ENCODE assay signal across 15 cellular contexts in the genomic region with DNA sequence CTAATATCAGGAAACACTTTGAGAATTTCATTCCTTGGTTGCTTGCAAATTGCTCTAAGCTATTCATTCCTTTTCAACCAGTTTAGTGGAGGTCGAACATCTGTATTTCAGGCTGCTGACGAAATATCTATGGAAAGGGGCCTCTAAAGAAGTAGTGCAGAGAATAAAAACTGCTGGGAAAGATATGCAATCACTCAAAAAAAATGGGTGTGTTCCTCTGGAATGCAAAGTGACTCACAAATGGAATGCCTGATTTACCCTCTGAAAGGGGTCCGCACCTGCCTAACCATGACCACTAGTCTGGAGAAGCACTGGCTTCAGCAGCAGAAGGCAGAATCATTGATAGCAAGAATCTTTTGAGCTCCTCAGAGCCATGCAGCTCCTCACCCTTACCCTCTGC.
DNase-seq lines count a peak whose midpoint lies in the region; ATAC-seq, FAIRE-seq and TF ChIP-seq lines count a peak whose summit lies in the region.
"Had no signal": no experiment of that assay in that cellular context is flagged by ENCODE, and none has a peak within 500 bp of the region (broad histone marks: within the 10 kb centered on the region; RNA-seq: fewer than 3 reads in every experiment).

No MANE protein-coding gene starts in this region.

- H3K4me1 ChIP-seq in HCT116 (ENCODE audit: control insufficient read depth in 1 of 2, insufficient read depth in 2 of 2, low read length in 2 of 2) = no peaks in the 10 kb centered on the region
- H3K4me1 ChIP-seq: right lobe of liver had no signal

- ATAC-seq in HCT116 (0 out of 2 replicates have a peak, but pooled peaks have one; percentile 20), GM19395 (IDR thresholded peaks at IDR 0.05; ENCODE audit: unreplicated experiment) (no peak)
- ATAC-seq: heart right ventricle, mucosa of descending colon, right lobe of liver had no signal

- H3K4me2 ChIP-seq in HCT116 (ENCODE audit: low read length) = no peak overlapping the region

- H4K20me1 ChIP-seq in HCT116 (ENCODE audit: insufficient read depth) = no peaks in the 10 kb centered on the region

- no peak for FAIRE-seq in frontal cortex (lab: Jason Lieb, UNC)
- FAIRE-seq: RCC 7860 had no signal

- H3K4me3 ChIP-seq in HCT116 (replicated peaks in 1 of 2; ENCODE audit: low read depth in 1 of 2, low read length in 2 of 2) = no peak overlapping the region
- H3K4me3 ChIP-seq: heart right ventricle, mucosa of descending colon, right lobe of liver had no signal

- TF ChIP-seq RAD21 in HCT116 (IDR thresholded peaks at IDR 0.05; ENCODE audit: low read depth) = no peak

- H3K79me2 ChIP-seq in HCT116 (ENCODE audit: insufficient read depth, low read length) = no peaks in the 10 kb centered on the region

- H3K9ac ChIP-seq in HCT116 (ENCODE audit: low read length) = no peak overlapping the region

- H2AFZ ChIP-seq in HCT116 (ENCODE audit: low read depth, low read length, poor library complexity, severe bottlenecking) = no peak overlapping the region

- DNase-seq in HCT116 (ENCODE audit: low read depth, low spot score) = no peak
- peak; percentile 55 for DNase-seq in astrocyte of the hippocampus (ENCODE audit: low read depth, low spot score)
- DNase-seq in islet precursor cell = peak; percentile 85
- DNase-seq in substantia nigra (lab: John Stamatoyannopoulos, UW) = no peak
- DNase-seq in NCI-H1105 (lab: John Stamatoyannopoulos, UW) = no peak
- no peak for DNase-seq in effector CD4-positive, alpha-beta T cell
- no peak for DNase-seq in frontal cortex (ENCODE audit: low spot score in 2 of 2)
- DNase-seq: activated CD4-positive, alpha-beta T cell treated with anti-CD3 and anti-CD28 coated beads, Interleukin-2, amount 50 U/mL, for 1 hour; heart right ventricle; kidney glomerular epithelial cell; mucosa of descending colon; occipital lobe; right lobe of liver had no signal

- BruUV-seq in HCT116 (replicated peaks; lab: Mats Ljungman, UMichigan) = no TSS peak

- RAD21 ChIA-PET in HCT116 (lab: Charles Lee; ENCODE audit: low non-redundant PET in 1 of 2, low total read pairs in 2 of 2, uncharacterized antibody in 2 of 2, unreplicated experiment in 2 of 2) = no interaction called here

- no peak for TF ChIP-seq CTCF in HCT116 (IDR thresholded peaks at IDR 0.05 in 2 of 3, conservative IDR thresholded peaks at IDR 0.05 in 1 of 3; ENCODE audit: borderline replicate concordance in 1 of 3, insufficient read depth in 1 of 3, low read depth in 2 of 3, low read length in 2 of 3)

- CTCF ChIA-PET in HCT116 (lab: Charles Lee) = no interaction called here

- H3K27ac ChIP-seq in HCT116 (ENCODE audit: low read depth, low read length) (no peak overlapping the region), substantia nigra (ENCODE audit: low read depth, low read length, poor library complexity, severe bottlenecking) (peak overlapping the region; percentile 93)
- H3K27ac ChIP-seq: heart right ventricle, right lobe of liver had no signal

- POLR2A ChIA-PET in HCT116 (lab: Charles Lee) = no interaction called here

- H3K9me3 ChIP-seq in HCT116 (ENCODE audit: control insufficient read depth in 1 of 2, insufficient read depth in 1 of 2, low read depth in 1 of 2, low read length in 2 of 2) = no peaks in the 10 kb centered on the region
- H3K9me3 ChIP-seq: heart right ventricle, mucosa of descending colon, right lobe of liver had no signal

- H3K9me2 ChIP-seq in HCT116 (ENCODE audit: insufficient read depth) = no peaks in the 10 kb centered on the region

- intact Hi-C loops in HCT116 (cut with micrococcal nuclease) = no loop called here

- H3K27me3 ChIP-seq in HCT116 (ENCODE audit: insufficient read depth, low read length) = no peaks in the 10 kb centered on the region
- H3K27me3 ChIP-seq: heart right ventricle, right lobe of liver had no signal

- no peaks in the 10 kb centered on the region for H3K36me3 ChIP-seq in HCT116 (ENCODE audit: control insufficient read depth in 1 of 2, insufficient read depth in 2 of 2, low read length in 2 of 2)
- H3K36me3 ChIP-seq: heart right ventricle, right lobe of liver had no signal

- no peak for TF ChIP-seq POLR2A in HCT116 (IDR thresholded peaks at IDR 0.05; ENCODE audit: borderline replicate concordance, extremely low read depth, insufficient read depth, insufficient read length)

TF ChIP-seq in HCT116, 20 proteins besides CTCF, POLR2A, EP300 and RAD21:
- TF ChIP-seq JUND (IDR thresholded peaks at IDR 0.05) (no peak), TCF7L2 (IDR thresholded peaks at IDR 0.05; ENCODE audit: borderline replicate concordance, extremely low read depth, insufficient read depth, insufficient read length) (no peak), SIN3A (IDR thresholded peaks at IDR 0.05; ENCODE audit: low read depth) (no peak), ZFX (IDR thresholded peaks at IDR 0.05) (no peak), EGR1 (IDR thresholded peaks at IDR 0.05; ENCODE audit: low read depth) (no peak), CBX3 (IDR thresholded peaks at IDR 0.05; ENCODE audit: low read depth) (no peak), CEBPB (IDR thresholded peaks at IDR 0.05; ENCODE audit: low read depth) (no peak), SRF (IDR thresholded peaks at IDR 0.05; ENCODE audit: low read depth) (no peak), FOSL1 (IDR thresholded peaks at IDR 0.05; ENCODE audit: low read depth) (no peak), ZNF274 (IDR thresholded peaks at IDR 0.05; ENCODE audit: low read depth, low read length) (no peak), ELF1 (IDR thresholded peaks at IDR 0.05; ENCODE audit: borderline replicate concordance, low read depth) (no peak), POLR2AphosphoS5 (IDR thresholded peaks at IDR 0.05; ENCODE audit: low read depth, low read length) (no peak)
- TF ChIP-seq, protein P1, sequence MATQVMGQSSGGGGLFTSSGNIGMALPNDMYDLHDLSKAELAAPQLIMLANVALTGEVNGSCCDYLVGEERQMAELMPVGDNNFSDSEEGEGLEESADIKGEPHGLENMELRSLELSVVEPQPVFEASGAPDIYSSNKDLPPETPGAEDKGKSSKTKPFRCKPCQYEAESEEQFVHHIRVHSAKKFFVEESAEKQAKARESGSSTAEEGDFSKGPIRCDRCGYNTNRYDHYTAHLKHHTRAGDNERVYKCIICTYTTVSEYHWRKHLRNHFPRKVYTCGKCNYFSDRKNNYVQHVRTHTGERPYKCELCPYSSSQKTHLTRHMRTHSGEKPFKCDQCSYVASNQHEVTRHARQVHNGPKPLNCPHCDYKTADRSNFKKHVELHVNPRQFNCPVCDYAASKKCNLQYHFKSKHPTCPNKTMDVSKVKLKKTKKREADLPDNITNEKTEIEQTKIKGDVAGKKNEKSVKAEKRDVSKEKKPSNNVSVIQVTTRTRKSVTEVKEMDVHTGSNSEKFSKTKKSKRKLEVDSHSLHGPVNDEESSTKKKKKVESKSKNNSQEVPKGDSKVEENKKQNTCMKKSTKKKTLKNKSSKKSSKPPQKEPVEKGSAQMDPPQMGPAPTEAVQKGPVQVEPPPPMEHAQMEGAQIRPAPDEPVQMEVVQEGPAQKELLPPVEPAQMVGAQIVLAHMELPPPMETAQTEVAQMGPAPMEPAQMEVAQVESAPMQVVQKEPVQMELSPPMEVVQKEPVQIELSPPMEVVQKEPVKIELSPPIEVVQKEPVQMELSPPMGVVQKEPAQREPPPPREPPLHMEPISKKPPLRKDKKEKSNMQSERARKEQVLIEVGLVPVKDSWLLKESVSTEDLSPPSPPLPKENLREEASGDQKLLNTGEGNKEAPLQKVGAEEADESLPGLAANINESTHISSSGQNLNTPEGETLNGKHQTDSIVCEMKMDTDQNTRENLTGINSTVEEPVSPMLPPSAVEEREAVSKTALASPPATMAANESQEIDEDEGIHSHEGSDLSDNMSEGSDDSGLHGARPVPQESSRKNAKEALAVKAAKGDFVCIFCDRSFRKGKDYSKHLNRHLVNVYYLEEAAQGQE (IDR thresholded peaks at IDR 0.05; ENCODE audit: low read depth) = no peak
- TF ChIP-seq, protein P2, sequence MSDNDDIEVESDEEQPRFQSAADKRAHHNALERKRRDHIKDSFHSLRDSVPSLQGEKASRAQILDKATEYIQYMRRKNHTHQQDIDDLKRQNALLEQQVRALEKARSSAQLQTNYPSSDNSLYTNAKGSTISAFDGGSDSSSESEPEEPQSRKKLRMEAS (IDR thresholded peaks at IDR 0.05) = no peak
- TF ChIP-seq, protein P3, sequence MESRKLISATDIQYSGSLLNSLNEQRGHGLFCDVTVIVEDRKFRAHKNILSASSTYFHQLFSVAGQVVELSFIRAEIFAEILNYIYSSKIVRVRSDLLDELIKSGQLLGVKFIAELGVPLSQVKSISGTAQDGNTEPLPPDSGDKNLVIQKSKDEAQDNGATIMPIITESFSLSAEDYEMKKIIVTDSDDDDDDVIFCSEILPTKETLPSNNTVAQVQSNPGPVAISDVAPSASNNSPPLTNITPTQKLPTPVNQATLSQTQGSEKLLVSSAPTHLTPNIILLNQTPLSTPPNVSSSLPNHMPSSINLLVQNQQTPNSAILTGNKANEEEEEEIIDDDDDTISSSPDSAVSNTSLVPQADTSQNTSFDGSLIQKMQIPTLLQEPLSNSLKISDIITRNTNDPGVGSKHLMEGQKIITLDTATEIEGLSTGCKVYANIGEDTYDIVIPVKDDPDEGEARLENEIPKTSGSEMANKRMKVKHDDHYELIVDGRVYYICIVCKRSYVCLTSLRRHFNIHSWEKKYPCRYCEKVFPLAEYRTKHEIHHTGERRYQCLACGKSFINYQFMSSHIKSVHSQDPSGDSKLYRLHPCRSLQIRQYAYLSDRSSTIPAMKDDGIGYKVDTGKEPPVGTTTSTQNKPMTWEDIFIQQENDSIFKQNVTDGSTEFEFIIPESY (IDR thresholded peaks at IDR 0.05; ENCODE audit: extremely low read depth, insufficient replicate concordance, low read length) = no peak
- TF ChIP-seq, protein P4, sequence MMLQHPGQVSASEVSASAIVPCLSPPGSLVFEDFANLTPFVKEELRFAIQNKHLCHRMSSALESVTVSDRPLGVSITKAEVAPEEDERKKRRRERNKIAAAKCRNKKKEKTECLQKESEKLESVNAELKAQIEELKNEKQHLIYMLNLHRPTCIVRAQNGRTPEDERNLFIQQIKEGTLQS (IDR thresholded peaks at IDR 0.05) = no peak
TF ChIP-seq in HCT116: peak in this region for 0.

Comparison
In these comparisons a context has a peak if more than half of its experiments do, and no peak if none do; other contexts are left out.
1. DNase-seq: peak in astrocyte of the hippocampus (single experiment) and islet precursor cell (single experiment); none in HCT116 (single experiment), substantia nigra (0 of 49), NCI-H1105 (single experiment), effector CD4-positive, alpha-beta T cell (single experiment) and frontal cortex (0 of 2).